In the genomic region with DNA sequence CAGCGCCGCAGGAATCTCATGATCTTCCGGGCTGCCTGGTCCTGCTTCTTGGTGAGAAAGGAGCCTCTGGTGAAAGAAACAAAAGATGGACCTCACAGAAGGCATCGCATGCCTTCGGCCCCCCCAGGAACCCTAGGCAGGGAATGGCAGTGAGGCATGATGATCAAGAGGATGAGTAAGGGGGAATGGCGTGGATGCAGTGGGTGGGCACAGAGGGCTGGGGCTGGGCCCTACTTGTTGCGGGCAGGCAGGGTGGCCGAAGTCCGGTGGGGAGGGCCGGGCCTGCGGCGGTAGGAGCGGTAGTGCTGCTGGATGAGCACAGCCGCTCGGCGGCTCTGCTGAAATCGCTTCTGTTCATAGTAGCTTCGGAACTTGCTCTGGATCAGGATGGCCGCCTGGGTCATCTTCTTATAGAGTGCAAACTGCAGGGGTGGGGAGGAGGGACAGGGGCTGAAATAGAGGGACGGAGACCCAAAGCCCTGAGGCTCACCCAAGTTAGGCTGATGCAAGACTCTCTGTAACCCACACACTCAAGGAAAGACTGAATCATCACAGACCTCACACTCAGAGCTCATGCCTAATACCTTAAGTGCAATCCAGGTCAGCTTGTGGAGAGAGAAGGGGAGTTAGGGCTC, we compare ENCODE assay signal across 8 cellular contexts. TPM values are rescaled to one million over a fixed set of nuclear protein-coding genes. Genes with fewer than 3 reads are reported as not detected.
DNase-seq lines count a peak whose midpoint lies in the region; ATAC-seq, FAIRE-seq and TF ChIP-seq lines count a peak whose summit lies in the region.

No MANE protein-coding gene starts in this region.

- H3K27me3 ChIP-seq in SJSA1 (replicated peaks) (no peaks in the 10 kb centered on the region), psoas muscle (ENCODE audit: insufficient read depth in 3 of 3, low read length in 2 of 3) (no peaks in the 10 kb centered on the region)

- peak overlapping the region; percentile 93 for H3K27ac ChIP-seq in SJSA1
- peak overlapping the region; percentile 93 for H3K27ac ChIP-seq in psoas muscle

- H3K4me3 ChIP-seq in SJSA1 (peak overlapping the region; percentile 57), epithelial cell of proximal tubule (ENCODE audit: low read depth, low read length) (peak overlapping the region; percentile 82), psoas muscle (peak overlapping the region; percentile 84)

- FAIRE-seq in GM19239 (lab: Jason Lieb, UNC) = no peak

- TF ChIP-seq CTCF in epithelial cell of proximal tubule (conservative IDR thresholded peaks at IDR 0.05; ENCODE audit: low read depth, low read length) (no peak), psoas muscle (IDR thresholded peaks at IDR 0.05) (no peak)

- no peak for ATAC-seq in psoas muscle

- H3K36me3 ChIP-seq in SJSA1 = peaks cover 85% of the 10 kb centered on the region
- H3K36me3 ChIP-seq in psoas muscle (ENCODE audit: insufficient read depth in 1 of 2, low read depth in 1 of 2) = peaks cover 0 to 55% of the 10 kb centered on the region in 2 donors

- intact Hi-C loops in psoas muscle (cut with DNase I) = no loop called here

- DNase-seq in activated CD4-positive, alpha-beta T cell treated with anti-CD3 and anti-CD28 coated beads for 48 hours = peak; percentile 67
- DNase-seq in activated CD4-positive, alpha-beta T cell treated with anti-CD3 and anti-CD28 coated beads for 1 hour = no peak
- DNase-seq in SJSA1 (ENCODE audit: low read depth in 1 of 2, low spot score in 2 of 2) (peak; percentile 96 to 97), epithelial cell of proximal tubule (ENCODE audit: low read depth) (peak; percentile 87), psoas muscle (peak; percentile 46 to 63), pons (ENCODE audit: low spot score) (no peak), GM19239 (ENCODE audit: insufficient read length, low spot score) (no peak), NCI-H1930 (lab: John Stamatoyannopoulos, UW) (no peak)

- 61 to 73% (median 70%) methylated on average over 20 of the region's 20 CpGs for WGBS in psoas muscle, 3 donors

- H3K9me3 ChIP-seq in SJSA1 (replicated peaks) (no peaks in the 10 kb centered on the region), psoas muscle (no peaks in the 10 kb centered on the region)

- peaks cover 39% of the 10 kb centered on the region for H3K4me1 ChIP-seq in SJSA1 (replicated peaks)
- peaks cover 44% of the 10 kb centered on the region for H3K4me1 ChIP-seq in psoas muscle

RNA-seq across cellular contexts. Expression of gene SPAG7, which starts 1.4 kb away (rescaled TPM):
- total RNA-seq in SJSA1 (2014; rRNA removed; shearing (Covaris generic)) = 63.5 and 71.4 TPM in 2 replicates
- total RNA-seq in epithelial cell of proximal tubule (67.7 and 80.8 TPM in 2 replicates), psoas muscle (100 to 1,000 TPM in 3 of 4 donors, 10 to 100 TPM in 1; 79.2 to 156 (median 111) TPM)
- 100 to 1,000 TPM in 2 of 3 donors, 10 to 100 TPM in 1; 93.2 to 179 (median 170) TPM for polyA plus RNA-seq in psoas muscle

RNA-seq across cellular contexts. Expression of gene ENO3, which starts 18.1 kb away (rescaled TPM):
- total RNA-seq in SJSA1 (2014; rRNA removed; shearing (Covaris generic)) = 5.2 and 6.6 TPM in 2 replicates
- total RNA-seq in epithelial cell of proximal tubule (0.43 and 2.0 TPM in 2 replicates), psoas muscle (1,000 to 10,000 TPM; 2,251 to 3,238 (median 2,533) TPM)
- polyA plus RNA-seq in psoas muscle = 1,000 to 10,000 TPM; 1,126 to 5,696 (median 4,322) TPM

RNA-seq across cellular contexts. Expression of gene CAMTA2, which starts 18.4 kb away (rescaled TPM):
- 6.3 and 19.7 TPM in 2 replicates for total RNA-seq in SJSA1 (2014; rRNA removed; shearing (Covaris generic))
- total RNA-seq in epithelial cell of proximal tubule (10.6 and 16.7 TPM in 2 replicates), psoas muscle (10 to 100 TPM; 43.0 to 60.8 (median 51.0) TPM)
- 10 to 100 TPM; 30.3 to 50.2 (median 39.5) TPM for polyA plus RNA-seq in psoas muscle

RNA-seq across cellular contexts. Expression of gene PFN1, which starts 20.7 kb away (rescaled TPM):
- total RNA-seq in SJSA1 (2014; rRNA removed; shearing (Covaris generic)) = 1,207 and 1,337 TPM in 2 replicates
- total RNA-seq in epithelial cell of proximal tubule = 1,802 and 2,074 TPM in 2 replicates
- 100 to 1,000 TPM; 149 to 253 (median 205) TPM for total RNA-seq in psoas muscle
- 1,000 to 10,000 TPM in 1 of 3 donors, 100 to 1,000 TPM in 2; 220 to 1,518 (median 312) TPM for polyA plus RNA-seq in psoas muscle

RNA-seq across cellular contexts. Expression of gene INCA1, which starts 28.3 kb away (rescaled TPM):
- total RNA-seq in SJSA1 (2014; rRNA removed; shearing (Covaris generic)) = 1.1 and 2.7 TPM in 2 replicates
- 0.14 TPM in 1 of 2 replicates, not detected in the other for total RNA-seq in epithelial cell of proximal tubule
- 1 to 10 TPM; 2.9 to 4.9 (median 3.5) TPM for total RNA-seq in psoas muscle
- 1 to 10 TPM; 1.6 to 4.1 (median 4.0) TPM for polyA plus RNA-seq in psoas muscle

Comparison
In these comparisons a context has a peak if more than half of its experiments do, and no peak if none do; other contexts are left out.
1. DNase-seq: peak in activated CD4-positive, alpha-beta T cell treated with anti-CD3 and anti-CD28 coated beads for 48 hours (single experiment), SJSA1 (2 of 2), epithelial cell of proximal tubule (single experiment) and psoas muscle (2 of 2); none in activated CD4-positive, alpha-beta T cell treated with anti-CD3 and anti-CD28 coated beads for 1 hour (single experiment), pons (single experiment), GM19239 (single experiment) and NCI-H1930 (0 of 2).
2. RNA of gene ENO3, which starts 18.1 kb away (total RNA-seq): 2,251 to 3,238 TPM in psoas muscle; 5.2 to 6.6 TPM in SJSA1 and 0.43 to 2.0 TPM in epithelial cell of proximal tubule; every median in the first group is over 100 times any median in the second.
3. Peak in every context shown above with its lines, with median percentiles within 50 percentile points of each other: H3K4me3 ChIP-seq.